ENCODE assay signal across 14 cellular contexts in the genomic region with DNA sequence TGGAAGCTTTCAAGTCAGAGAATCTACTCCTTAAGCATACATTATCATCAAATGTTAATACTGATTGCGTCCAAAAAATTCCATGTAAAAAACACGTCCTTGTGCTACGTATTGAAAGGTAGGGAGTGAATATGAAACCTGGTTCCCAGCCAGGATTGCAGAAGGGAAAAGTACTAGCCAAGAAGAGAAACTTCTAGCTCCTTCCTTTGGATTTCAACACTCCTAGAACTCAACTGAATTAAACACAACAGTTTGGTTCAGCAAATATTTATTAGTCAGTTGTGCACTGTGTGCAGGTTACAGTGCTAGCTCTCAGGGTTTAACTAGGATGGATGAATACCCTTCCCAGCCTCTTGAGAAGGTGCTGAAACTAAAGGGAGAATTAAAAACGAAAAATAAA. TPM values are rescaled to one million over a fixed set of nuclear protein-coding genes. Genes with fewer than 3 reads are reported as not detected.
A peak's percentile ranks its signal among the peaks of the same experiment; 100 is the strongest.
DNase-seq lines count a peak whose midpoint lies in the region; ATAC-seq and TF ChIP-seq lines count a peak whose summit lies in the region.
"Had no signal": no experiment of that assay in that cellular context is flagged by ENCODE, and none has a peak within 500 bp of the region (broad histone marks: within the 10 kb centered on the region; RNA-seq: fewer than 3 reads in every experiment).

No MANE protein-coding gene starts in this region.

- H3K4me1 ChIP-seq in cardiac muscle cell (ENCODE audit: low read depth) (peaks cover 34% of the 10 kb centered on the region), testis (peaks cover 17% of the 10 kb centered on the region), osteoblast (ENCODE audit: insufficient read depth, low read length) (peaks cover 4% of the 10 kb centered on the region)
- H3K4me1 ChIP-seq in effector memory CD4-positive, alpha-beta T cell (ENCODE audit: control insufficient read depth, insufficient read depth, low read length, poor library complexity, severe bottlenecking), result no peaks in the 10 kb centered on the region
- H3K4me1 ChIP-seq: BLaER1 treated with 17β-estradiol and CSF1 and Interleukin-3, amounts not matched to agents 10 nM and 100 nM had no signal

- H3K27me3 ChIP-seq in cardiac muscle cell (no peaks in the 10 kb centered on the region), dorsolateral prefrontal cortex (no peaks in the 10 kb centered on the region), testis (no peaks in the 10 kb centered on the region), osteoblast (ENCODE audit: insufficient read depth, low read length) (no peaks in the 10 kb centered on the region)
- H3K27me3 ChIP-seq in effector memory CD4-positive, alpha-beta T cell (replicated peaks; ENCODE audit: control insufficient read depth, insufficient read depth, low read length, poor library complexity, severe bottlenecking), result no peaks in the 10 kb centered on the region
- H3K27me3 ChIP-seq: BLaER1 treated with 17β-estradiol and CSF1 and Interleukin-3, amounts not matched to agents 10 nM and 100 nM had no signal

- intact Hi-C loops in Right ventricle myocardium superior (cut with DNase I), result no loop called here
- intact Hi-C loops in dorsolateral prefrontal cortex (cut with DNase I), result no loop called here
- intact Hi-C loops in testis (cut with DNase I; ENCODE audit: low total_unique reads), result no loop called here

- H2AFZ ChIP-seq in osteoblast (ENCODE audit: low read length), result no peak overlapping the region

- H3K27ac ChIP-seq in cardiac muscle cell, result peak overlapping the region; percentile 81
- peak overlapping the region in 38 of 59 donors; percentile 0 to 69 (median 40) for H3K27ac ChIP-seq in dorsolateral prefrontal cortex
- peak overlapping the region; percentile 50 to 53 for H3K27ac ChIP-seq in testis
- no peak overlapping the region for H3K27ac ChIP-seq in osteoblast (ENCODE audit: low read depth, low read length)
- H3K27ac ChIP-seq in effector memory CD4-positive, alpha-beta T cell (ENCODE audit: insufficient read depth, low read length, poor library complexity, severe bottlenecking), result no peak overlapping the region
- H3K27ac ChIP-seq: BLaER1 treated with 17β-estradiol and CSF1 and Interleukin-3, amounts not matched to agents 10 nM and 100 nM had no signal

- no peak for ATAC-seq in Right ventricle myocardium superior (ENCODE audit: poor library complexity)
- no peak for ATAC-seq in GM21786 (IDR thresholded peaks at IDR 0.05; ENCODE audit: unreplicated experiment)
- ATAC-seq: stimulated activated naive CD8-positive, alpha-beta T cell treated with anti-CD3 and anti-CD28 coated beads, Interleukin-15, amount 100 ng/mL, for 72 hours had no signal

- TF ChIP-seq POLR2A in testis (IDR thresholded peaks at IDR 0.05), result no peak

- WGBS in testis, 2 donors, result 42 to 43% methylated on average over 4 of the region's 4 CpGs

- DNase-seq in cardiac muscle cell (ENCODE audit: low read depth in 1 of 2, low spot score in 1 of 2) (peak in 1 of 2 donors; percentile 73), Right ventricle myocardium superior (no peak), dorsolateral prefrontal cortex (no peak), iris pigment epithelial cell (ENCODE audit: low read depth) (peak; percentile 77), testis (no peak), osteoblast (ENCODE audit: insufficient read length, low spot score, missing footprints) (no peak)
- DNase-seq in effector memory CD4-positive, alpha-beta T cell, result no peak
- DNase-seq: activated CD4-positive, alpha-beta T cell treated with anti-CD3 and anti-CD28 coated beads, Interleukin-2, amount 50 U/mL, for 1 hour; activated gamma-delta T cell treated with Interleukin-2 at 50 U/mL for 16 hours; NCI-H526 treated with DMSO at 0.1 percent for 48 hours; SIG-M5; stimulated activated naive CD8-positive, alpha-beta T cell treated with anti-CD3 and anti-CD28 coated beads, Interleukin-15, amount 100 ng/mL, for 72 hours had no signal

- TF ChIP-seq CTCF in cardiac muscle cell (IDR thresholded peaks at IDR 0.05; ENCODE audit: low read depth, low read length) (no peak), dorsolateral prefrontal cortex (IDR thresholded peaks at IDR 0.05 in 54 of 56, conservative IDR thresholded peaks at IDR 0.05 in 2 of 56; ENCODE audit: low read depth in 1 of 56, partially characterized antibody in 56 of 56) (no peak), testis (IDR thresholded peaks at IDR 0.05) (no peak), osteoblast (IDR thresholded peaks at IDR 0.05; ENCODE audit: extremely low read depth, low read depth, low read length) (no peak)

- no peaks in the 10 kb centered on the region for H4K20me1 ChIP-seq in osteoblast (ENCODE audit: insufficient read depth, low read length)
- H4K20me1 ChIP-seq: BLaER1 treated with 17β-estradiol and CSF1 and Interleukin-3, amounts not matched to agents 10 nM and 100 nM had no signal

- H3K4me3 ChIP-seq in cardiac muscle cell (peak overlapping the region; percentile 66), dorsolateral prefrontal cortex (no peak overlapping the region), testis (no peak overlapping the region), osteoblast (ENCODE audit: insufficient read depth, low read length) (no peak overlapping the region)
- no peak overlapping the region for H3K4me3 ChIP-seq in effector memory CD4-positive, alpha-beta T cell (ENCODE audit: insufficient read depth, low read depth, low read length, poor library complexity, severe bottlenecking)
- H3K4me3 ChIP-seq: BLaER1 treated with 17β-estradiol and CSF1 and Interleukin-3, amounts not matched to agents 10 nM and 100 nM had no signal

- H3K79me2 ChIP-seq in osteoblast (ENCODE audit: insufficient read depth, low read length), result no peaks in the 10 kb centered on the region

- no peak overlapping the region for H3K4me2 ChIP-seq in osteoblast (ENCODE audit: insufficient read depth, low read length)
- H3K4me2 ChIP-seq: BLaER1 treated with 17β-estradiol and CSF1 and Interleukin-3, amounts not matched to agents 10 nM and 100 nM had no signal

- H3K36me3 ChIP-seq in cardiac muscle cell (peaks cover 26% of the 10 kb centered on the region), testis (ENCODE audit: low read depth, missing control alignments) (no peaks in the 10 kb centered on the region), osteoblast (ENCODE audit: insufficient read depth, low read length) (no peaks in the 10 kb centered on the region)
- H3K36me3 ChIP-seq in effector memory CD4-positive, alpha-beta T cell (ENCODE audit: control insufficient read depth, insufficient read depth, low read length), result no peaks in the 10 kb centered on the region
- H3K36me3 ChIP-seq: BLaER1 treated with 17β-estradiol and CSF1 and Interleukin-3, amounts not matched to agents 10 nM and 100 nM had no signal

- H3K9me3 ChIP-seq in cardiac muscle cell (ENCODE audit: low read depth) (no peaks in the 10 kb centered on the region), testis (no peaks in the 10 kb centered on the region), osteoblast (ENCODE audit: low read depth, low read length) (no peaks in the 10 kb centered on the region)
- no peaks in the 10 kb centered on the region for H3K9me3 ChIP-seq in effector memory CD4-positive, alpha-beta T cell (ENCODE audit: control insufficient read depth, low read length)
- H3K9me3 ChIP-seq: BLaER1 treated with 17β-estradiol and CSF1 and Interleukin-3, amounts not matched to agents 10 nM and 100 nM had no signal

RNA-seq across cellular contexts. Expression of gene FHL2, which starts 33.9 kb away (rescaled TPM):
- total RNA-seq in cardiac muscle cell (586 and 1,288 TPM in 2 replicates), Right ventricle myocardium superior (1,567 TPM), dorsolateral prefrontal cortex (10 to 100 TPM in 119 of 120 experiments, 1 to 10 TPM in 1; 9.0 to 49.5 (median 29.1) TPM), testis (100 to 1,000 TPM in 1 of 2 donors, 10 to 100 TPM in 1; 76.9 to 154 TPM), osteoblast (566 and 568 TPM in 2 replicates)
- polyA plus RNA-seq in cardiac muscle cell (612 and 1,543 TPM in 2 replicates), testis (ENCODE audit: insufficient read depth, low read depth, low replicate concordance) (99.3 TPM)

Comparison
In these comparisons a context has a peak if more than half of its experiments do, and no peak if none do; other contexts are left out.
1. H3K27ac ChIP-seq: peak in cardiac muscle cell (single experiment), dorsolateral prefrontal cortex (38 of 59) and testis (2 of 2); none in osteoblast (single experiment) and effector memory CD4-positive, alpha-beta T cell (single experiment).